Comparison of ENCODE assay signal across 8 cellular contexts in the genomic region with DNA sequence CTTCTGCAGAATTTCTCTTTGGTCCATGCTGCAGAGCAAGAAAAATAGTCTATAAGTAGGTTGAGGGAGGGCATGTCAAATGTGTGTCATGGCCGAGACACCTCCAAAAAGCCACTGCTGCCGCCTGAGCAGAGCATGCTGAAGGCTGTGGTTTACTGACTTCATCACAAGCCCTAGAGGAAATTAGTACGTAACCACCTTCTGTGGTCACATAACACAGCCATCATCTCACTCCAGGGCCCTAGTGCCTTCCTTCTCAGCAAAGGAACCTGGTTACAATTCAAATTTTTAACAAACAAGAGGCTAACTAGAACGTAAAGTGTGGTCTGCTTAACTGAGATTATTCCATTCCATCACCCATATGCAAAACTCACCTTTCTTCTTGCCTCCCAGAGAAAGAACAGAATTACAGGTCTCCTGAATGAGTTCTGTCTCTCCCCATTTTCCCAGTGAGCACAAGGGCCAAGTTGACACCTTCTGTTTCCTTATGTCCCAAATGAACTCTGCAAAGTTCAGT. TPM values are rescaled to one million over a fixed set of nuclear protein-coding genes. Genes with fewer than 3 reads are reported as not detected.
A peak's percentile ranks its signal among the peaks of the same experiment; 100 is the strongest.
DNase-seq lines count a peak whose midpoint lies in the region; ATAC-seq and TF ChIP-seq lines count a peak whose summit lies in the region.

A gene (minus strand): TSS at position 116 of the 517 bp plus-strand sequence.

- H3K4me3 Mint-ChIP-seq in activated naive CD4-positive, alpha-beta T cell treated with anti-CD3 and anti-CD28 coated beads for 36 hours, result peak within 1 kb of the TSS; percentile 85

- no peaks in the 10 kb centered on the region for H3K9me3 ChIP-seq in SK-N-MC (ENCODE audit: low read depth, low read length)
- H3K9me3 ChIP-seq in ovary, result no peaks in the 10 kb centered on the region
- H3K9me3 ChIP-seq in hepatocyte (ENCODE audit: low read depth), result no peaks in the 10 kb centered on the region

- no peaks in the 10 kb centered on the region for H3K9me2 ChIP-seq in hepatocyte (replicated peaks; ENCODE audit: insufficient read depth)

- no peaks in the 10 kb centered on the region for H3K79me2 ChIP-seq in hepatocyte

- peak; percentile 91 for ATAC-seq in GM18907 (IDR thresholded peaks at IDR 0.05; ENCODE audit: unreplicated experiment)
- peak; percentile 78 for ATAC-seq in HG03060 (IDR thresholded peaks at IDR 0.05; ENCODE audit: low read depth, unreplicated experiment)

- no peaks in the 10 kb centered on the region for H3K27me3 Mint-ChIP-seq in activated naive CD4-positive, alpha-beta T cell treated with anti-CD3 and anti-CD28 coated beads for 36 hours (ENCODE audit: low read depth)

- no peaks in the 10 kb centered on the region for H3K4me1 ChIP-seq in ovary (ENCODE audit: insufficient read depth)
- H3K4me1 ChIP-seq in hepatocyte (ENCODE audit: insufficient read depth), result no peaks in the 10 kb centered on the region

- no peaks in the 10 kb centered on the region for H4K20me1 ChIP-seq in hepatocyte (ENCODE audit: insufficient read depth, poor library complexity, severe bottlenecking)

- intact Hi-C loops in activated naive CD4-positive, alpha-beta T cell treated with anti-CD3 and anti-CD28 coated beads for 36 hours (cut with micrococcal nuclease), result loop anchor here (1.0 to 10.0 kb wide), 11 partner anchors 34 to 1254 kb away; a partner anchor contains a TSS
- intact Hi-C loops in ovary (cut with DNase I), result no loop called here

- no peak within 1 kb of the TSS for H2AFZ ChIP-seq in hepatocyte

- H3K27ac Mint-ChIP-seq in activated naive CD4-positive, alpha-beta T cell treated with anti-CD3 and anti-CD28 coated beads for 36 hours, result peak within 1 kb of the TSS; percentile 98

- no peaks in the 10 kb centered on the region for H3K27me3 ChIP-seq in ovary
- H3K27me3 ChIP-seq in hepatocyte, result no peaks in the 10 kb centered on the region

- H3K9me3 Mint-ChIP-seq in activated naive CD4-positive, alpha-beta T cell treated with anti-CD3 and anti-CD28 coated beads for 36 hours, result no peaks in the 10 kb centered on the region

- no peak for DNase-seq in SK-N-MC (ENCODE audit: low read depth, low spot score)
- DNase-seq in activated naive CD4-positive, alpha-beta T cell treated with anti-CD3 and anti-CD28 coated beads for 36 hours, result peak; percentile 90
- DNase-seq in hepatic stellate cell (ENCODE audit: low spot score), result peak; percentile 12
- DNase-seq in stimulated activated CD8-positive, alpha-beta memory T cell treated with anti-CD3 and anti-CD28 coated beads, Interleukin-12 subunit alpha, Interleukin-12 subunit beta, amount 100 ng/mL, for 4 hours (ENCODE audit: low read depth), result peak; percentile 61
- no peak for DNase-seq in ovary
- no peak for DNase-seq in hepatocyte (ENCODE audit: low spot score)

- peaks cover 64% of the 10 kb centered on the region for H3K4me1 Mint-ChIP-seq in activated naive CD4-positive, alpha-beta T cell treated with anti-CD3 and anti-CD28 coated beads for 36 hours (ENCODE audit: low read depth)

- peak within 1 kb of the TSS; percentile 68 for H3K4me3 ChIP-seq in SK-N-MC
- H3K4me3 ChIP-seq in ovary, result no peak within 1 kb of the TSS
- no peak within 1 kb of the TSS for H3K4me3 ChIP-seq in hepatocyte

- TF ChIP-seq EP300 in ovary (IDR thresholded peaks at IDR 0.05), result no peak

- peak within 1 kb of the TSS; percentile 40 for H3K9ac ChIP-seq in SK-N-MC (ENCODE audit: insufficient read length)

- WGBS in ovary, 3 donors, result 83 to 87% (median 83%) methylated on average over 4 of the region's 4 CpGs
- 76% methylated on average over 4 of the region's 4 CpGs for WGBS in hepatocyte (ENCODE audit: low lambda C conversion rate, missing lambda C conversion rate)

- TF ChIP-seq CTCF in ovary (IDR thresholded peaks at IDR 0.05) (no peak), hepatocyte (IDR thresholded peaks at IDR 0.05; ENCODE audit: poor library complexity) (no peak)

- no peaks in the 10 kb centered on the region for H3K36me3 ChIP-seq in SK-N-MC (ENCODE audit: insufficient read depth, low read length)
- H3K36me3 ChIP-seq in ovary, result no peaks in the 10 kb centered on the region
- H3K36me3 ChIP-seq in hepatocyte (replicated peaks; ENCODE audit: insufficient read depth, low read depth), result no peaks in the 10 kb centered on the region

- TF ChIP-seq POLR2A in ovary (IDR thresholded peaks at IDR 0.05), result no peak

- peaks cover 14% of the 10 kb centered on the region for H3K36me3 Mint-ChIP-seq in activated naive CD4-positive, alpha-beta T cell treated with anti-CD3 and anti-CD28 coated beads for 36 hours (ENCODE audit: low read depth)

- CTCF ChIA-PET in activated naive CD4-positive, alpha-beta T cell treated with anti-CD3 and anti-CD28 coated beads for 36 hours (lab: Charles Lee), result interaction anchor here (1.0 kb wide), 1 partner anchor 32 kb away, joined by 5 read pairs; a partner anchor contains a TSS

- H3K27ac ChIP-seq in SK-N-MC, result peak within 1 kb of the TSS; percentile 82
- no peak within 1 kb of the TSS for H3K27ac ChIP-seq in ovary
- no peak within 1 kb of the TSS for H3K27ac ChIP-seq in hepatocyte

- H3K4me2 ChIP-seq in hepatocyte, result no peak within 1 kb of the TSS

RNA-seq across cellular contexts. Expression of the gene that starts here (rescaled TPM):
- total RNA-seq in activated naive CD4-positive, alpha-beta T cell treated with anti-CD3 and anti-CD28 coated beads for 36 hours, result 10 to 100 TPM; 43.9 to 50.9 TPM
- total RNA-seq in ovary (1 to 10 TPM in 5 of 7 donors, under 1 TPM in 2; 0.66 to 2.1 (median 1.6) TPM), hepatocyte (0.17 TPM in 1 of 2 replicates, not detected in the other)
- polyA plus RNA-seq in ovary (1 to 10 TPM in 1 of 2 donors, under 1 TPM in 1; 0.24 to 4.2 TPM), hepatocyte (0.47 TPM in 1 of 2 replicates, not detected in the other)

Comparison
In these comparisons a context has a peak if more than half of its experiments do, and no peak if none do; other contexts are left out.
1. RNA of the gene that starts here (total RNA-seq): 43.9 to 50.9 TPM in activated naive CD4-positive, alpha-beta T cell treated with anti-CD3 and anti-CD28 coated beads for 36 hours; 0.66 to 2.1 TPM in ovary and 0.17 TPM in hepatocyte; every median in the first group is over 10 times any median in the second.
2. DNase-seq: peak in activated naive CD4-positive, alpha-beta T cell treated with anti-CD3 and anti-CD28 coated beads for 36 hours (single experiment), hepatic stellate cell (single experiment) and stimulated activated CD8-positive, alpha-beta memory T cell treated with anti-CD3 and anti-CD28 coated beads, Interleukin-12 subunit alpha, Interleukin-12 subunit beta, amount 100 ng/mL, for 4 hours (single experiment); none in SK-N-MC (single experiment), ovary (0 of 5) and hepatocyte (single experiment).